Comparison of ENCODE assay signal across 23 cellular contexts in the genomic region with DNA sequence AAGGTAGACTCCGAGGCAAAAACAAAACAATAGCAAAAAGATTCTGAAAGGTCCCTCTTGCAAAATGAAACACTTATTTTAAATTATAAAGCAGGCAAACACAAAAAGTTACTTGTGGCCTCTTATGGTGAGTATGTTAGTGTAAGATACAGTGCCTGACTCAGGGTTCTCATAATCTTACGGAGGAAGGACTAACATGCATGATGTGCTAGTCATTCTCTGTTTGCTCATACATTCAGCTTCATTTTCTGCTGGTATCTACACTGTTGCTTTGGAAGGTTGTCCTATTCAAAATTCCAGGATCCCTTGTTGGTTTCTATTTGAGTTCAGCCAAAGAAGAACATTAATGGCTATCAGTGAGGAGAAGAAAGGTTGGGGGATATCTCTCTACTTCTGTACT.
DNase-seq lines count a peak whose midpoint lies in the region; ATAC-seq and TF ChIP-seq lines count a peak whose summit lies in the region.
"Had no signal": no experiment of that assay in that cellular context is flagged by ENCODE, and none has a peak within 500 bp of the region (broad histone marks: within the 10 kb centered on the region; RNA-seq: fewer than 3 reads in every experiment).

No MANE protein-coding gene starts in this region.

- H3K4me1 ChIP-seq in adipocyte (ENCODE audit: control insufficient read depth, insufficient read depth, low read length) (peaks cover 6% of the 10 kb centered on the region), osteoblast (ENCODE audit: insufficient read depth, low read length) (peaks cover 8% of the 10 kb centered on the region)
- H3K4me1 ChIP-seq: BLaER1 had no signal

- H3K79me2 ChIP-seq in osteoblast (ENCODE audit: insufficient read depth, low read length): no peaks in the 10 kb centered on the region

- H3K27me3 ChIP-seq in adipocyte (replicated peaks; ENCODE audit: control insufficient read depth, insufficient read depth, low read length): no peaks in the 10 kb centered on the region
- H3K27me3 ChIP-seq in osteoblast (ENCODE audit: insufficient read depth, low read length): no peaks in the 10 kb centered on the region

- H3K27ac ChIP-seq in osteoblast (ENCODE audit: low read depth, low read length): peak overlapping the region; percentile 70
- H3K27ac ChIP-seq: BLaER1, GM23248, SK-N-MC had no signal

- H3K9ac ChIP-seq in adipocyte (ENCODE audit: low read length): no peak overlapping the region
- H3K9ac ChIP-seq: BLaER1, GM23248 had no signal

- ATAC-seq in HG02840 (IDR thresholded peaks at IDR 0.05; ENCODE audit: low FRiP score, unreplicated experiment) (no peak), HG03108 (IDR thresholded peaks at IDR 0.05; ENCODE audit: unreplicated experiment) (no peak), Right ventricle myocardium superior (ENCODE audit: poor library complexity) (no peak)
- ATAC-seq: GM12878 had no signal

- H3K4me3 ChIP-seq in adipocyte (ENCODE audit: low read length) (no peak overlapping the region), fibroblast of mammary gland (ENCODE audit: control insufficient read depth, low read depth, low read length) (no peak overlapping the region), osteoblast (ENCODE audit: insufficient read depth, low read length) (no peak overlapping the region)
- H3K4me3 ChIP-seq: BLaER1, GM12878, GM23248, SK-N-MC had no signal

- intact Hi-C loops in Right ventricle myocardium superior (cut with DNase I): no loop called here

- DNase-seq in EH (ENCODE audit: low read depth) (peak; percentile 72), adipocyte (ENCODE audit: low read depth) (peak; percentile 15), fibroblast of mammary gland (ENCODE audit: low read depth) (peak; percentile 31), osteoblast (ENCODE audit: insufficient read length, low spot score, missing footprints) (peak; percentile 45), SIG-M5 (lab: John Stamatoyannopoulos, UW) (no peak), Right ventricle myocardium superior (no peak)
- DNase-seq: CD4-positive, alpha-beta T cell; GDM1; GM23248; H7; KBM-7; MM.1S; NCI-H2029; NCI-H446 treated with DMSO at 0.1 percent for 48 hours; NCI-H526; NCI-H82; RPMI8226; SHP77 had no signal

- H4K20me1 ChIP-seq in osteoblast (ENCODE audit: insufficient read depth, low read length): no peaks in the 10 kb centered on the region
- H4K20me1 ChIP-seq: BLaER1 had no signal

- no peak overlapping the region for H2AFZ ChIP-seq in osteoblast (ENCODE audit: low read length)
- H2AFZ ChIP-seq: GM23248 had no signal

- H3K36me3 ChIP-seq in adipocyte (ENCODE audit: control insufficient read depth, insufficient read depth, low read length, severe bottlenecking) (no peaks in the 10 kb centered on the region), osteoblast (ENCODE audit: insufficient read depth, low read length) (no peaks in the 10 kb centered on the region)
- H3K36me3 ChIP-seq: BLaER1 had no signal

- no peak overlapping the region for H3K4me2 ChIP-seq in osteoblast (ENCODE audit: insufficient read depth, low read length)
- H3K4me2 ChIP-seq: BLaER1 had no signal

- H3K9me3 ChIP-seq in adipocyte (ENCODE audit: control insufficient read depth, low read length): no peaks in the 10 kb centered on the region
- H3K9me3 ChIP-seq in osteoblast (ENCODE audit: low read depth, low read length): no peaks in the 10 kb centered on the region
- H3K9me3 ChIP-seq: BLaER1 had no signal

- no peak for TF ChIP-seq CTCF in fibroblast of mammary gland (conservative IDR thresholded peaks at IDR 0.05; ENCODE audit: control insufficient read depth, insufficient read depth, low read depth, low read length)
- TF ChIP-seq CTCF in osteoblast (IDR thresholded peaks at IDR 0.05; ENCODE audit: extremely low read depth, low read depth, low read length): no peak

Comparison
In these comparisons a context has a peak if more than half of its experiments do, and no peak if none do; other contexts are left out.
1. DNase-seq: peak in EH (single experiment), adipocyte (single experiment), fibroblast of mammary gland (single experiment) and osteoblast (single experiment); none in SIG-M5 (single experiment) and Right ventricle myocardium superior (single experiment).